8 cellular contexts compared by ENCODE assay signal in genomic region chr18:80147418-80148315, GRCh38. TPM values are rescaled to one million over a fixed set of nuclear protein-coding genes. Genes with fewer than 3 reads are reported as not detected.
A peak's percentile ranks its signal among the peaks of the same experiment; 100 is the strongest.
DNase-seq lines count a peak whose midpoint lies in the region; ATAC-seq and FAIRE-seq lines count a peak whose summit lies in the region.

No MANE protein-coding gene starts in this region.

- DNase-seq in NCI-H2227 (lab: John Stamatoyannopoulos, UW; ENCODE audit: unreplicated experiment) (peak; percentile 69), ecto neural progenitor cell (ENCODE audit: low spot score) (peak; percentile 77), lung microvascular endothelial cell (ENCODE audit: low read depth in 2 of 2) (peak; percentile 71 to 78), urothelium cell line (ENCODE audit: low spot score) (no peak)
- peak; percentile 86 to 89 for DNase-seq in activated CD4-positive, alpha-beta T cell treated with anti-CD3 and anti-CD28 coated beads, Interleukin-2, amount 50 U/mL, for 48 hours
- DNase-seq in stimulated activated CD4-positive, alpha-beta T cell treated with anti-CD3 and anti-CD28 coated beads, TNF-alpha, amount 100 ng/mL, for 4 hours (ENCODE audit: low read depth in 3 of 3), result peak; percentile 44 to 50 (median 50)

- no peak for FAIRE-seq in urothelium cell line (lab: Jason Lieb, UNC)

- ATAC-seq in GM18519 (IDR thresholded peaks at IDR 0.05; ENCODE audit: low FRiP score, unreplicated experiment) (peak; percentile 82), HG02970 (IDR thresholded peaks at IDR 0.05; ENCODE audit: low FRiP score, unreplicated experiment) (peak; percentile 57)

RNA-seq across cellular contexts. Expression of gene ADNP2, which starts 38.6 kb away (rescaled TPM):
- total RNA-seq in lung microvascular endothelial cell, result 10.7 and 12.1 TPM in 2 replicates
